In the genomic region with DNA sequence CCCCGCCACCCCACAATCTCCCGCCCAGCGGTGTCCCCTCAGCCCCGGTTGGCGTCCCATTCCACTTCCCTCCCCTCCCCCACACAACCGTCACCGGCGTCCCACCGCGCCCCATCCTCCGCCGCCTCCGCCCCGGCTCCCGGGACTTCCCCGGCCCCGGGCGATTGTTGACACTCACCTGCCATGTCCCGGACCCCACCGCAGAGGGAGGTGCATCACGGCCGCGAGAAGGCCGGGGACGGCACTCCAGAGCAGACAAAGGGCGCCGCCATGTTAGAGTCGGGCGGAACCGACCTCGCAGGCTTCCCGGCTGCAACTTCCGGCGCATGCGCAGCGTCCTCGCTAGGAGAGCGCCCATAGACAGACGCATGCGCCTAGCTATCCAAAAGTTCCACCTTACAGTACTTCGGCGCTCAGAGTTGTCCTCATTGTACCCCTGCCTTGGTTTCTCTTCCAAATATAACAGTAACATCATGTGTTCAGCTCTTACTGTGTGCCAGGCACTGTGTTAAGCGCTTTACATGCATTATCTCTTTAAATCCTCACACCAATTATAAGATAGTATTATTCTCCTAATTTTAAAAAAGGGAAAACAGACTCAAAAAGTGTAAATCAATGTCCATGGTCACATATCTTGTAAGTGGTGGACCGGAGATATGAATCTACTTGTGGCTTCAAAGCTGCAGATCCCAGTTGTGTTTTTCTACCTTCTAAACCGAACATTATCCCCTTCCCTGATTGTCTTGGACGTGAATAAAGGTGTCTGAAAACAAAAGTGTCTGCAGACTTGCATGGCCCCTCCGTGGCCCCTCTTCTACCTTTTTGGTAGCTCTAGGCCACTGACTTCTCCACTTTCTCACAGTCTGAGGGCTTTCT, we compare ENCODE assay signal across 8 cellular contexts. TPM values are rescaled to one million over a fixed set of nuclear protein-coding genes. Genes with fewer than 3 reads are reported as not detected.
DNase-seq lines count a peak whose midpoint lies in the region; ATAC-seq and TF ChIP-seq lines count a peak whose summit lies in the region.

A gene (minus strand): TSS at position 297 of the 876 bp plus-strand sequence. CDS start 27,606 bp downstream, outside the sequence.

- peak within 1 kb of the TSS; percentile 86; the same call in 1 of the 2 replicates for H4K5ac ChIP-seq in IMR-90 (ENCODE audit: low read depth, low read length)

- intact Hi-C loops in Calu3 (cut with micrococcal nuclease; ENCODE audit: unreplicated experiment), result no loop called here
- intact Hi-C loops in IMR-90 (cut with micrococcal nuclease), result no loop called here
- intact Hi-C loops in OCI-LY7 (cut with micrococcal nuclease; ENCODE audit: unreplicated experiment), result loop anchor here (2.0 to 10.0 kb wide), 2 partner anchors 27 to 379 kb away; a partner anchor contains a TSS

- H3K56ac ChIP-seq in IMR-90 (ENCODE audit: extremely low read depth, insufficient read depth, low read length), result peak within 1 kb of the TSS; percentile 83

- peak within 1 kb of the TSS; percentile 2; the same call in 1 of the 3 replicates for H2BK15ac ChIP-seq in IMR-90 (ENCODE audit: low read depth, low read length)

- H3K9me2 ChIP-seq in OCI-LY7 (ENCODE audit: insufficient read depth, low read length), result no peaks in the 10 kb centered on the region

- no peak within 1 kb of the TSS for H3K18ac ChIP-seq in IMR-90 (ENCODE audit: low read depth, low read length)

- POLR2A ChIA-PET in IMR-90 (lab: Charles Lee; ENCODE audit: unreplicated experiment), result interaction anchor here (0.6 kb wide), 1 partner anchor 126 kb away, joined by 3 read pairs; no protein-coding TSS in a partner anchor
- POLR2A ChIA-PET in OCI-LY7 (lab: Charles Lee), result interaction anchor here (0.6 to 1.2 kb wide), 9 partner anchors 9 to 1452 kb away, joined by 3 to 5 read pairs (median 4); no protein-coding TSS in a partner anchor

- peaks cover 4% of the 10 kb centered on the region; the same call in 1 of the 2 replicates for H3K4me1 ChIP-seq in IMR-90 (ENCODE audit: control insufficient read depth, insufficient read depth, low read length)
- peaks cover 31% of the 10 kb centered on the region for H3K4me1 ChIP-seq in OCI-LY7 (ENCODE audit: insufficient read depth, low read length, poor library complexity, severe bottlenecking)

- H3K9me3 ChIP-seq in IMR-90 (ENCODE audit: control insufficient read depth, insufficient read depth, low read length) (no peaks in the 10 kb centered on the region; the same call in 1 of the 2 replicates), OCI-LY7 (ENCODE audit: low read length) (no peaks in the 10 kb centered on the region)

- H3K27me3 Mint-ChIP-seq in Calu3 (ENCODE audit: unreplicated experiment), result no peaks in the 10 kb centered on the region

- peak within 1 kb of the TSS; percentile 75 for H3K4ac ChIP-seq in IMR-90 (ENCODE audit: low read depth, low read length)

- DNase-seq in Calu3, result peak; percentile 87
- peak; percentile 91 for DNase-seq in IMR-90
- DNase-seq in OCI-LY7 (ENCODE audit: low spot score), result peak; percentile 98
- peak; percentile 93 for DNase-seq in activated T-cell treated with anti-CD3 and anti-CD28 coated beads for 1 hour (ENCODE audit: low read depth)
- peak; percentile 98 for DNase-seq in epidermal melanocyte (ENCODE audit: insufficient read length, low spot score)
- peak; percentile 92 for DNase-seq in middle frontal gyrus (ENCODE audit: extremely low spot score, low spot score)
- peak; percentile 86 to 93 for DNase-seq in stimulated activated CD8-positive, alpha-beta memory T cell treated with anti-CD3 and anti-CD28 coated beads, Interleukin-2, amount 100 ng/mL, for 1 hour (ENCODE audit: low read depth in 2 of 2)

- H3K9me3 Mint-ChIP-seq in Calu3 (ENCODE audit: low read depth, unreplicated experiment), result peaks cover 2% of the 10 kb centered on the region

- TF ChIP-seq RAD21 in IMR-90 (IDR thresholded peaks at IDR 0.05; ENCODE audit: low read length), result no peak

- ATAC-seq in GM21526 (IDR thresholded peaks at IDR 0.05; ENCODE audit: low FRiP score, unreplicated experiment), result peak; percentile 73
- peak; percentile 96 for ATAC-seq in IMR-90 (ENCODE audit: low read depth)

- peak within 1 kb of the TSS; percentile 87 for H3K23ac ChIP-seq in IMR-90 (ENCODE audit: low read depth, low read length)

- CTCF ChIA-PET in Calu3 (lab: Charles Lee) (interaction anchor here (0.8 to 1.3 kb wide), 2 partner anchors 10 to 26 kb away, joined by 3 to 6 read pairs; no protein-coding TSS in a partner anchor), IMR-90 (lab: Yijun Ruan, JAX) (interaction anchor here (0.5 to 1.7 kb wide), 6 partner anchors 17 to 184 kb away, joined by 3 to 5 read pairs (median 3); a partner anchor contains a TSS), OCI-LY7 (lab: Charles Lee; ENCODE audit: unreplicated experiment) (no interaction called here)

- peak within 1 kb of the TSS; percentile 68 for H2BK5ac ChIP-seq in IMR-90 (ENCODE audit: low read depth, low read length, poor library complexity, severe bottlenecking)

- no peak within 1 kb of the TSS for H2BK20ac ChIP-seq in IMR-90 (ENCODE audit: low read depth, low read length)

- peak within 1 kb of the TSS; percentile 60 for H3K27ac Mint-ChIP-seq in Calu3 (ENCODE audit: unreplicated experiment)

- no TSS peak for BruUV-seq in Calu3 (replicated peaks; lab: Mats Ljungman, UMichigan)
- no TSS peak for BruUV-seq in IMR-90 (replicated peaks; lab: Mats Ljungman, UMichigan)
- TSS peak; percentile 57 for BruUV-seq in OCI-LY7 (replicated peaks; lab: Mats Ljungman, UMichigan)

- TF ChIP-seq CTCF in Calu3 (IDR thresholded peaks at IDR 0.05; ENCODE audit: unreplicated experiment) (no peak), IMR-90 (conservative IDR thresholded peaks at IDR 0.05; ENCODE audit: low read depth, low read length) (0 out of 2 replicates have a peak, but pooled peaks have one; percentile 2), OCI-LY7 (conservative IDR thresholded peaks at IDR 0.05; ENCODE audit: low read length) (peak; percentile 7; the same call in 1 of the 2 replicates)

- H2AFZ ChIP-seq in IMR-90 (replicated peaks; ENCODE audit: low read length, poor library complexity), result peak within 1 kb of the TSS; percentile 93
- peak within 1 kb of the TSS; percentile 73 for H2AFZ ChIP-seq in OCI-LY7 (ENCODE audit: low read length)

- TF ChIP-seq POLR2A in IMR-90 (IDR thresholded peaks at IDR 0.05; ENCODE audit: low read depth, low read length), result peak; percentile 81

- H3K4me2 ChIP-seq in IMR-90 (ENCODE audit: low read depth, low read length) (peak within 1 kb of the TSS; percentile 76), OCI-LY7 (ENCODE audit: low read length) (peak within 1 kb of the TSS; percentile 94)

- peaks cover 7% of the 10 kb centered on the region for H3K9me1 ChIP-seq in IMR-90 (ENCODE audit: insufficient read depth, low read length)

- peaks cover 33% of the 10 kb centered on the region; the same call in 1 of the 2 replicates for H3K79me2 ChIP-seq in OCI-LY7 (ENCODE audit: insufficient read depth, low read depth, low read length)

- peak within 1 kb of the TSS; percentile 61 for H2AK5ac ChIP-seq in IMR-90 (ENCODE audit: low read depth, low read length)

- H4K8ac ChIP-seq in IMR-90 (ENCODE audit: low read depth in 2 of 2, low read length in 2 of 2), result peak within 1 kb of the TSS; percentile 75 to 93

- WGBS in IMR-90 (ENCODE audit: extremely low coverage in 2 of 2, insufficient read length in 1 of 2), 2 experiments, result 16% methylated on average over 26 of the region's 47 CpGs; no CpG with 5 or more reads in 1 of the 2 experiments

- in situ Hi-C loops in IMR-90 (cut with MboI; ENCODE audit: low sequenced_read_pairs), result no loop called here

- H3K4me3 Mint-ChIP-seq in Calu3 (ENCODE audit: low read depth, unreplicated experiment), result peak within 1 kb of the TSS; percentile 72

- H2BK120ac ChIP-seq in IMR-90 (ENCODE audit: low read depth, low read length), result peak within 1 kb of the TSS; percentile 44; the same call in 1 of the 2 replicates

- peaks cover 15% of the 10 kb centered on the region for H3K36me3 ChIP-seq in IMR-90 (ENCODE audit: control insufficient read depth, insufficient read depth, low read length)
- H3K36me3 ChIP-seq in OCI-LY7 (ENCODE audit: insufficient read depth, low read length), result peaks cover 20% of the 10 kb centered on the region

- peak within 1 kb of the TSS; percentile 62 for H3K4me3 ChIP-seq in IMR-90 (ENCODE audit: insufficient read depth, low read depth, low read length)
- peak within 1 kb of the TSS; percentile 78 for H3K4me3 ChIP-seq in OCI-LY7 (ENCODE audit: low read depth, low read length, poor library complexity, severe bottlenecking)

- dilution Hi-C loops in IMR-90 (cut with HindIII; ENCODE audit: low sequenced_read_pairs, unreplicated experiment), result no loop called here

- H3K9ac ChIP-seq in IMR-90 (ENCODE audit: low read depth, low read length), result peak within 1 kb of the TSS; percentile 93

- H3K36me3 Mint-ChIP-seq in Calu3 (ENCODE audit: insufficient read depth, unreplicated experiment), result peaks cover 17% of the 10 kb centered on the region

- peak within 1 kb of the TSS; percentile 70 for H2AK9ac ChIP-seq in IMR-90 (replicated peaks; ENCODE audit: low read depth, low read length, poor library complexity)

- H3K14ac ChIP-seq in IMR-90 (replicated peaks; ENCODE audit: low read depth, low read length), result peak within 1 kb of the TSS; percentile 64

- H4K20me1 ChIP-seq in IMR-90 (ENCODE audit: insufficient read depth, low read length), result peaks cover 17% of the 10 kb centered on the region
- no peaks in the 10 kb centered on the region for H4K20me1 ChIP-seq in OCI-LY7 (ENCODE audit: insufficient read depth, low read length)

- H4K91ac ChIP-seq in IMR-90 (ENCODE audit: insufficient read depth, low read depth, low read length), result peak within 1 kb of the TSS; percentile 40

- H3K79me1 ChIP-seq in IMR-90 (ENCODE audit: low read depth in 1 of 2, low read length in 2 of 2), result peaks cover 16 to 40% of the 10 kb centered on the region in 2 experiments; a peak in 3 of 4 replicates

- peaks cover 17% of the 10 kb centered on the region for H3K4me1 Mint-ChIP-seq in Calu3 (ENCODE audit: low read depth, unreplicated experiment)

- H3K27ac ChIP-seq in IMR-90 (ENCODE audit: insufficient read depth, low read length) (peak within 1 kb of the TSS; percentile 66), OCI-LY7 (ENCODE audit: low read depth, low read length, poor library complexity, severe bottlenecking) (peak within 1 kb of the TSS; percentile 83)

- H3K27me3 ChIP-seq in IMR-90 (ENCODE audit: control insufficient read depth, insufficient read depth, low read length), result no peaks in the 10 kb centered on the region

RNA-seq across cellular contexts. Expression of the gene that starts here (rescaled TPM):
- total RNA-seq in Calu3 (2022), result 22.1 and 26.6 TPM in 2 replicates
- total RNA-seq in IMR-90 (2012; rRNA removed), result 26.3 and 29.7 TPM in 2 replicates
- 58.2 and 65.5 TPM in 2 replicates for polyA plus RNA-seq in IMR-90 (2012; rRNA removed)
- 27.1 and 37.4 TPM in 2 replicates for polyA plus RNA-seq in IMR-90 (2012; cell fraction: cytosol; rRNA removed)
- polyA plus RNA-seq in IMR-90 (2012; cell fraction: nucleus; rRNA removed; ENCODE audit: low replicate concordance), result 190 and 417 TPM in 2 replicates
- total RNA-seq in OCI-LY7 (2014; rRNA removed; shearing (Covaris generic)), result 32.1 and 53.4 TPM in 2 replicates
- total RNA-seq in OCI-LY7 (2022), result 51.1 and 52.9 TPM in 2 replicates

Comparison
In these comparisons a context has a peak if more than half of its experiments do, and no peak if none do; other contexts are left out.
1. Peak in every context shown above with its lines: DNase-seq, ATAC-seq, H3K4me3 ChIP-seq and H3K27ac ChIP-seq.